Comparison of ENCODE assay signal across 18 cellular contexts in the genomic region with DNA sequence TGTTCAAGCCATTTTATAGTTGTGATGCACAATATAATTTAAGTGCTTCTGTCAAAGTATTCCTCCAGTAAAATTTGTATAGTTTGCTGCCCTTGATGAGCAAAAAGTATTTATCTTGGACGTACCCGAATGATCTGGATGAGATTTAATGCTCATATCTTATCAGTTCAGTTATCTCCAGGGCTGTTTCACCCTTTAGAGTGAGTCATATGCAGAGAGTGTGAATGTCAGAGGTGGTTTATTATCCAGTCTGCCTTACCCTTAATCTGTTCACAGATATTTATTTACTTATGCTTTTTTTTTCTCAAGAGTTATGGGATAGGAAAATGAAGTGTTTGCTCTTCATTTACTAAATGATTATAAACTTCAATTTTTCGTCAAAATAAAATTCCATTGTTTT. TPM values are rescaled to one million over a fixed set of nuclear protein-coding genes. Genes with fewer than 3 reads are reported as not detected.
"Had no signal": no experiment of that assay in that cellular context is flagged by ENCODE, and none has a peak within 500 bp of the region (broad histone marks: within the 10 kb centered on the region; RNA-seq: fewer than 3 reads in every experiment).

No MANE protein-coding gene starts in this region.

RNA-seq across cellular contexts. Expression of a gene that starts 26.6 kb away (rescaled TPM):
- total RNA-seq: activated B cell treated with CpG ODN at 0.5 μM for 24 hours; activated CD4-positive, alpha-beta memory T cell treated with anti-CD3 and anti-CD28 coated beads for 36 hours; activated CD4-positive, alpha-beta T cell treated with anti-CD3 and anti-CD28 coated beads, Interleukin-2, amount 10 ng/mL, durations not matched to agents 24 days and 14 days; activated CD8-positive, alpha-beta memory T cell treated with anti-CD3 and anti-CD28 coated beads for 36 hours; activated CD8-positive, alpha-beta T cell treated with anti-CD3 and anti-CD28 coated beads for 36 hours; activated naive CD4-positive, alpha-beta T cell treated with anti-CD3 and anti-CD28 coated beads, Interleukin-2, amount 50 U/mL, for 72 hours; activated naive CD8-positive, alpha-beta T cell treated with anti-CD3 and anti-CD28 coated beads for 36 hours; activated T-cell treated with anti-CD3 and anti-CD28 coated beads, Interleukin-2, amount 50 U/mL, for 4 hours; activated T-helper 2 cell treated with anti-CD3 and anti-CD28 coated beads, Interferon-gamma antibody, Interleukin-2, Interleukin-4, amounts not matched to agents 10 μg/mL and 5 μg/mL and 100 μg/mL, durations not matched to agents 14 hours and 24 hours and 36 hours; aorta; bronchial epithelial cell; cardiac muscle cell; chondrocyte; colonic mucosa; T-helper 1 cell treated with Interleukin-12 subunit alpha and Interleukin-12 subunit beta and Interleukin-4 antibody, amounts not matched to agents 30 ng/mL and 1 ng/mL, for 36 hours; T-helper 17 cell; T-helper 2 cell treated with Interferon-gamma antibody and Interleukin-4, amounts not matched to agents 100 ng/mL and 5 ng/mL, for 36 hours had no signal
- polyA plus RNA-seq: adipose tissue, aorta, cardiac muscle cell had no signal

RNA-seq across cellular contexts. Expression of a gene that starts 45.4 kb away (rescaled TPM):
- total RNA-seq: activated B cell treated with CpG ODN at 0.5 μM for 24 hours; activated CD4-positive, alpha-beta memory T cell treated with anti-CD3 and anti-CD28 coated beads for 36 hours; activated CD8-positive, alpha-beta memory T cell treated with anti-CD3 and anti-CD28 coated beads for 36 hours; activated CD8-positive, alpha-beta T cell treated with anti-CD3 and anti-CD28 coated beads for 36 hours; activated naive CD8-positive, alpha-beta T cell treated with anti-CD3 and anti-CD28 coated beads for 36 hours; activated T-cell treated with anti-CD3 and anti-CD28 coated beads, Interleukin-2, amount 50 U/mL, for 4 hours; activated T-helper 2 cell treated with anti-CD3 and anti-CD28 coated beads, Interferon-gamma antibody, Interleukin-2, Interleukin-4, amounts not matched to agents 10 μg/mL and 5 μg/mL and 100 μg/mL, durations not matched to agents 14 hours and 24 hours and 36 hours; aorta; cardiac muscle cell; chondrocyte; colonic mucosa; T-helper 1 cell treated with Interleukin-12 subunit alpha and Interleukin-12 subunit beta and Interleukin-4 antibody, amounts not matched to agents 30 ng/mL and 1 ng/mL, for 36 hours; T-helper 17 cell; T-helper 2 cell treated with Interferon-gamma antibody and Interleukin-4, amounts not matched to agents 100 ng/mL and 5 ng/mL, for 36 hours had no signal
- polyA plus RNA-seq: adipose tissue, aorta, cardiac muscle cell had no signal

RNA-seq across cellular contexts. Expression of a gene that starts 47.2 kb away (rescaled TPM):
- total RNA-seq: activated B cell treated with CpG ODN at 0.5 μM for 24 hours; activated CD4-positive, alpha-beta memory T cell treated with anti-CD3 and anti-CD28 coated beads for 36 hours; activated CD4-positive, alpha-beta T cell treated with anti-CD3 and anti-CD28 coated beads, Interleukin-2, amount 10 ng/mL, durations not matched to agents 24 days and 14 days; activated CD8-positive, alpha-beta memory T cell treated with anti-CD3 and anti-CD28 coated beads for 36 hours; activated CD8-positive, alpha-beta T cell treated with anti-CD3 and anti-CD28 coated beads for 36 hours; activated naive CD4-positive, alpha-beta T cell treated with anti-CD3 and anti-CD28 coated beads, Interleukin-2, amount 50 U/mL, for 72 hours; activated naive CD8-positive, alpha-beta T cell treated with anti-CD3 and anti-CD28 coated beads for 36 hours; activated T-cell treated with anti-CD3 and anti-CD28 coated beads, Interleukin-2, amount 50 U/mL, for 4 hours; activated T-helper 2 cell treated with anti-CD3 and anti-CD28 coated beads, Interferon-gamma antibody, Interleukin-2, Interleukin-4, amounts not matched to agents 10 μg/mL and 5 μg/mL and 100 μg/mL, durations not matched to agents 14 hours and 24 hours and 36 hours; aorta; bronchial epithelial cell; cardiac muscle cell; chondrocyte; colonic mucosa; T-helper 1 cell treated with Interleukin-12 subunit alpha and Interleukin-12 subunit beta and Interleukin-4 antibody, amounts not matched to agents 30 ng/mL and 1 ng/mL, for 36 hours; T-helper 17 cell; T-helper 2 cell treated with Interferon-gamma antibody and Interleukin-4, amounts not matched to agents 100 ng/mL and 5 ng/mL, for 36 hours had no signal
- polyA plus RNA-seq: aorta, cardiac muscle cell had no signal
